Comparison of ENCODE assay signal across 8 cellular contexts in the genomic region with DNA sequence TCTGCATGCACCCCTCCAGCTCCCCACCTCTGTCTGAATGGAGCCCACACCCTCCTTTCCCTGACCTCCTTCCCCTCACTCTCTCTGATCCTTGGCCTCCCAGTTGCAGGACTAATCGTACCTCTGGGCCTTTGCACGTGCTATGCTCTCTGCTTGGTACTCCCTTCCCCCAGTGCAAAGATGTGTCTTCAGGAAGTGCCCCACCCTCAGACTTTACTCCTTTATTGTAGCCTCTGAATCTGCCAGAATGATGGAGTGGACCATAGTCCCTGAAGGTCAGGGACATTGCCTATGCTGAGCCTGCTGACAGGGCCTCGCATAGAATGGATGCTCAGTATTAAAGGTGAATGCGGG. TPM values are rescaled to one million over a fixed set of nuclear protein-coding genes. Genes with fewer than 3 reads are reported as not detected.
A peak's percentile ranks its signal among the peaks of the same experiment; 100 is the strongest.
DNase-seq lines count a peak whose midpoint lies in the region; ATAC-seq and TF ChIP-seq lines count a peak whose summit lies in the region.

No MANE protein-coding gene starts in this region.

- intact Hi-C loops in activated naive CD4-positive, alpha-beta T cell treated with anti-CD3 and anti-CD28 coated beads for 36 hours (cut with micrococcal nuclease): loop anchor here (1.0 to 10.0 kb wide), 2 partner anchors 8 to 552 kb away; a partner anchor contains a TSS
- intact Hi-C loops in activated T-helper 2 cell treated with anti-CD3 and anti-CD28 coated beads, Interferon-gamma antibody, Interleukin-2, Interleukin-4, amounts not matched to agents 10 μg/mL and 5 μg/mL and 100 μg/mL, durations not matched to agents 14 hours and 24 hours and 36 hours (cut with micrococcal nuclease): loop anchor here (1.0 kb wide), 1 partner anchor 8 kb away; no protein-coding TSS in a partner anchor

- CTCF ChIA-PET in activated naive CD4-positive, alpha-beta T cell treated with anti-CD3 and anti-CD28 coated beads for 36 hours (lab: Charles Lee): interaction anchor here (5.1 to 7.0 kb wide), 2 partner anchors 9 to 45 kb away, joined by 82 to 240 read pairs; no protein-coding TSS in a partner anchor

- peak overlapping the region; percentile 39 to 88 for H3K9ac ChIP-seq in liver (ENCODE audit: low read depth in 1 of 2, low read length in 2 of 2)

- no peak for TF ChIP-seq RAD21 in liver (IDR thresholded peaks at IDR 0.05)

- no peak for ATAC-seq in GM21423 (IDR thresholded peaks at IDR 0.05; ENCODE audit: unreplicated experiment)

- no peak for TF ChIP-seq EP300 in tibial nerve (IDR thresholded peaks at IDR 0.05)

- TF ChIP-seq CTCF in liver (IDR thresholded peaks at IDR 0.05; ENCODE audit: low read depth, low read length, missing input control) (no peak), tibial nerve (IDR thresholded peaks at IDR 0.05) (no peak)

- H3K36me3 ChIP-seq in liver (ENCODE audit: control insufficient read depth in 4 of 4, insufficient read depth in 3 of 4, low read depth in 1 of 4, low read length in 3 of 4): peaks cover 0 to 4% (median 1%) of the 10 kb centered on the region in 4 donors
- peaks cover 0 to 19% (median 0%) of the 10 kb centered on the region in 3 donors for H3K36me3 ChIP-seq in tibial nerve

- no peak for TF ChIP-seq POLR2A in tibial nerve (IDR thresholded peaks at IDR 0.05)

- peaks cover 15% of the 10 kb centered on the region for H3K36me3 Mint-ChIP-seq in activated naive CD4-positive, alpha-beta T cell treated with anti-CD3 and anti-CD28 coated beads for 36 hours (ENCODE audit: low read depth)
- peaks cover 35% of the 10 kb centered on the region for H3K36me3 Mint-ChIP-seq in activated T-helper 2 cell treated with anti-CD3 and anti-CD28 coated beads, Interferon-gamma antibody, Interleukin-2, Interleukin-4, amounts not matched to agents 10 μg/mL and 5 μg/mL and 100 μg/mL, durations not matched to agents 14 hours and 24 hours and 36 hours (ENCODE audit: low read depth)

- H3K27me3 Mint-ChIP-seq in activated naive CD4-positive, alpha-beta T cell treated with anti-CD3 and anti-CD28 coated beads for 36 hours (ENCODE audit: low read depth): no peaks in the 10 kb centered on the region
- H3K27me3 Mint-ChIP-seq in activated T-helper 2 cell treated with anti-CD3 and anti-CD28 coated beads, Interferon-gamma antibody, Interleukin-2, Interleukin-4, amounts not matched to agents 10 μg/mL and 5 μg/mL and 100 μg/mL, durations not matched to agents 14 hours and 24 hours and 36 hours (ENCODE audit: low read depth): no peaks in the 10 kb centered on the region

- H3K9me3 Mint-ChIP-seq in activated naive CD4-positive, alpha-beta T cell treated with anti-CD3 and anti-CD28 coated beads for 36 hours: no peaks in the 10 kb centered on the region
- H3K9me3 Mint-ChIP-seq in activated T-helper 2 cell treated with anti-CD3 and anti-CD28 coated beads, Interferon-gamma antibody, Interleukin-2, Interleukin-4, amounts not matched to agents 10 μg/mL and 5 μg/mL and 100 μg/mL, durations not matched to agents 14 hours and 24 hours and 36 hours: no peaks in the 10 kb centered on the region

- H3K4me1 ChIP-seq in liver (ENCODE audit: control insufficient read depth in 4 of 4, insufficient read depth in 4 of 4, low read length in 3 of 4) (peaks cover 5 to 28% (median 19%) of the 10 kb centered on the region in 4 donors), tibial nerve (peaks cover 0 to 64% (median 37%) of the 10 kb centered on the region in 4 donors)

- peak overlapping the region; percentile 92 to 93 for H3K27ac ChIP-seq in liver (ENCODE audit: low read depth in 1 of 2, low read length in 2 of 2)
- peak overlapping the region; percentile 98 to 100 (median 100) for H3K27ac ChIP-seq in tibial nerve

- H3K9me3 ChIP-seq in liver (ENCODE audit: control insufficient read depth in 4 of 4, low read length in 3 of 4): no peaks in the 10 kb centered on the region
- no peaks in the 10 kb centered on the region for H3K9me3 ChIP-seq in tibial nerve

- WGBS in liver: 57% methylated on average over 4 of the region's 4 CpGs
- 38 to 41% methylated on average over 4 of the region's 4 CpGs for WGBS in tibial nerve, 2 donors

- H3K4me3 ChIP-seq in liver (ENCODE audit: low read depth in 1 of 3, low read length in 3 of 3) (peak overlapping the region in 1 of 3 donors; percentile 8), tibial nerve (peak overlapping the region in 3 of 4 donors; percentile 36 to 60 (median 47))

- peak; percentile 60 for DNase-seq in activated naive CD4-positive, alpha-beta T cell treated with anti-CD3 and anti-CD28 coated beads for 36 hours
- DNase-seq in activated naive CD4-positive, alpha-beta T cell treated with Interleukin-2 at 50 U/mL for 16 hours: no peak
- DNase-seq in activated T-helper 2 cell treated with anti-CD3 and anti-CD28 coated beads, Interferon-gamma antibody, Interleukin-2, Interleukin-4, amounts not matched to agents 10 μg/mL and 5 μg/mL and 100 μg/mL, durations not matched to agents 14 hours and 24 hours and 36 hours (ENCODE audit: low spot score): no peak
- DNase-seq in tibial nerve (ENCODE audit: low spot score in 2 of 2): no peak
- no peak for DNase-seq in NCI-H524 (lab: John Stamatoyannopoulos, UW)
- no peak for DNase-seq in NCI-H2081 treated with DMSO at 0.1 percent for 48 hours (lab: John Stamatoyannopoulos, UW)

- peak overlapping the region; percentile 93 for H3K27ac Mint-ChIP-seq in activated naive CD4-positive, alpha-beta T cell treated with anti-CD3 and anti-CD28 coated beads for 36 hours
- peak overlapping the region; percentile 96 for H3K27ac Mint-ChIP-seq in activated T-helper 2 cell treated with anti-CD3 and anti-CD28 coated beads, Interferon-gamma antibody, Interleukin-2, Interleukin-4, amounts not matched to agents 10 μg/mL and 5 μg/mL and 100 μg/mL, durations not matched to agents 14 hours and 24 hours and 36 hours

- peaks cover 47% of the 10 kb centered on the region for H3K4me1 Mint-ChIP-seq in activated naive CD4-positive, alpha-beta T cell treated with anti-CD3 and anti-CD28 coated beads for 36 hours (ENCODE audit: low read depth)
- peaks cover 45% of the 10 kb centered on the region for H3K4me1 Mint-ChIP-seq in activated T-helper 2 cell treated with anti-CD3 and anti-CD28 coated beads, Interferon-gamma antibody, Interleukin-2, Interleukin-4, amounts not matched to agents 10 μg/mL and 5 μg/mL and 100 μg/mL, durations not matched to agents 14 hours and 24 hours and 36 hours (ENCODE audit: low read depth)

- peak overlapping the region; percentile 87 for H3K4me3 Mint-ChIP-seq in activated naive CD4-positive, alpha-beta T cell treated with anti-CD3 and anti-CD28 coated beads for 36 hours
- H3K4me3 Mint-ChIP-seq in activated T-helper 2 cell treated with anti-CD3 and anti-CD28 coated beads, Interferon-gamma antibody, Interleukin-2, Interleukin-4, amounts not matched to agents 10 μg/mL and 5 μg/mL and 100 μg/mL, durations not matched to agents 14 hours and 24 hours and 36 hours (ENCODE audit: low read depth): peak overlapping the region; percentile 80

- H3K27me3 ChIP-seq in liver (ENCODE audit: control insufficient read depth in 4 of 4, insufficient read depth in 4 of 4, low read length in 3 of 4): no peaks in the 10 kb centered on the region
- no peaks in the 10 kb centered on the region for H3K27me3 ChIP-seq in tibial nerve

TF ChIP-seq in liver, 16 proteins besides CTCF, POLR2A, EP300 and RAD21:
- TF ChIP-seq GABPA (IDR thresholded peaks at IDR 0.05 in 1 of 2, conservative IDR thresholded peaks at IDR 0.05 in 1 of 2) (no peak), HNF4A (conservative IDR thresholded peaks at IDR 0.05) (peak in 1 of 2 donors; percentile 19)
TF ChIP-seq in liver: peak in this region for 1.

RNA-seq across cellular contexts. Expression of a gene that starts 1.3 kb away (rescaled TPM):
- total RNA-seq in activated naive CD4-positive, alpha-beta T cell treated with anti-CD3 and anti-CD28 coated beads for 36 hours: 100 to 1,000 TPM in 1 of 2 experiments, 10 to 100 TPM in 1; 87.9 to 105 TPM
- total RNA-seq in activated T-helper 2 cell treated with anti-CD3 and anti-CD28 coated beads, Interferon-gamma antibody, Interleukin-2, Interleukin-4, amounts not matched to agents 10 μg/mL and 5 μg/mL and 100 μg/mL, durations not matched to agents 14 hours and 24 hours and 36 hours: 462 and 464 TPM in 2 replicates
- 100 to 1,000 TPM in 1 of 2 donors, 10 to 100 TPM in 1; 36.9 to 103 TPM for total RNA-seq in liver
- polyA plus RNA-seq in liver: 10 to 100 TPM; 12.8 to 46.7 TPM
- total RNA-seq in tibial nerve: 100 to 1,000 TPM; 309 to 553 (median 486) TPM

RNA-seq across cellular contexts. Expression of a gene that starts 8.5 kb away (rescaled TPM):
- total RNA-seq in activated naive CD4-positive, alpha-beta T cell treated with anti-CD3 and anti-CD28 coated beads for 36 hours: under 1 TPM in 1 of 2 experiments, not detected in 1; 0.19 TPM
- total RNA-seq in activated T-helper 2 cell treated with anti-CD3 and anti-CD28 coated beads, Interferon-gamma antibody, Interleukin-2, Interleukin-4, amounts not matched to agents 10 μg/mL and 5 μg/mL and 100 μg/mL, durations not matched to agents 14 hours and 24 hours and 36 hours: 2.9 and 3.3 TPM in 2 replicates
- total RNA-seq in liver (1 to 10 TPM in 1 of 2 donors, under 1 TPM in 1; 0.19 to 2.4 TPM), tibial nerve (10 to 100 TPM in 2 of 4 donors, 1 to 10 TPM in 2; 2.3 to 11.4 (median 8.2) TPM)
- polyA plus RNA-seq in liver: under 1 TPM; 0.43 to 0.64 TPM

RNA-seq across cellular contexts. Expression of a gene that starts 40.1 kb away (rescaled TPM):
- 100 to 1,000 TPM; 439 to 451 TPM for total RNA-seq in activated naive CD4-positive, alpha-beta T cell treated with anti-CD3 and anti-CD28 coated beads for 36 hours
- 198 and 208 TPM in 2 replicates for total RNA-seq in activated T-helper 2 cell treated with anti-CD3 and anti-CD28 coated beads, Interferon-gamma antibody, Interleukin-2, Interleukin-4, amounts not matched to agents 10 μg/mL and 5 μg/mL and 100 μg/mL, durations not matched to agents 14 hours and 24 hours and 36 hours
- 100 to 1,000 TPM in 1 of 2 donors, 10 to 100 TPM in 1; 42.4 to 100 TPM for total RNA-seq in liver
- polyA plus RNA-seq in liver: 10 to 100 TPM; 68.4 to 81.9 TPM
- total RNA-seq in tibial nerve: 100 to 1,000 TPM in 3 of 4 donors, 10 to 100 TPM in 1; 70.4 to 167 (median 156) TPM

RNA-seq across cellular contexts. Expression of a gene that starts 56.5 kb away (rescaled TPM):
- under 1 TPM in 1 of 2 experiments, not detected in 1; 0.10 TPM for total RNA-seq in activated naive CD4-positive, alpha-beta T cell treated with anti-CD3 and anti-CD28 coated beads for 36 hours
- 0.14 TPM in 2 replicates for total RNA-seq in activated T-helper 2 cell treated with anti-CD3 and anti-CD28 coated beads, Interferon-gamma antibody, Interleukin-2, Interleukin-4, amounts not matched to agents 10 μg/mL and 5 μg/mL and 100 μg/mL, durations not matched to agents 14 hours and 24 hours and 36 hours
- total RNA-seq in liver (under 1 TPM; 0.51 to 0.75 TPM), tibial nerve (under 1 TPM in 3 of 4 donors, not detected in 1; under 0.01 to 0.60 (median 0.59) TPM)
- polyA plus RNA-seq in liver: under 1 TPM in 1 of 2 donors, not detected in 1; 0.23 TPM

RNA-seq across cellular contexts. Expression of a gene that starts 57.6 kb away (rescaled TPM):
- total RNA-seq in activated naive CD4-positive, alpha-beta T cell treated with anti-CD3 and anti-CD28 coated beads for 36 hours: 10 to 100 TPM; 14.4 to 15.6 TPM
- 24.9 and 29.4 TPM in 2 replicates for total RNA-seq in activated T-helper 2 cell treated with anti-CD3 and anti-CD28 coated beads, Interferon-gamma antibody, Interleukin-2, Interleukin-4, amounts not matched to agents 10 μg/mL and 5 μg/mL and 100 μg/mL, durations not matched to agents 14 hours and 24 hours and 36 hours
- total RNA-seq in liver (10 to 100 TPM; 21.5 to 48.3 TPM), tibial nerve (10 to 100 TPM; 15.9 to 27.9 (median 20.1) TPM)
- polyA plus RNA-seq in liver: 10 to 100 TPM; 15.8 to 30.8 TPM
